In the genomic region with DNA sequence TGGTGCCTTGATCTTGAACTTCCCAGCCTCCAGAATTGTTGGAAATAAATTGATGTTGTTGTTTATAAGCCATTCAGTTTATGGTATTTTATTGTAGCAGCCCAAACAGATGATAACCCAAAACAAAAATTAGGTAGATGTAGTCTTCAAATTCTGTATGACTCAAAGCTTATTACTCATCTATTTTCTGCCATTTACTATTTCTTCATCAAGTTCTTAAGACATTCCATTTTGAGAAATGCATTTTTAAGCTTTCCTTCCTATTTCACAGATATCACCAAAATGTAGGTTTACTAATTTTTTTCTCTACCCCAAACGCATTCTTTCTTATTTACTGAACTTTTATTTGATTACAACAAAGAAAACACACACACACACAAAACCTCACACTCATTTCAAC, we compare ENCODE assay signal across 22 cellular contexts.
"Had no signal": no experiment of that assay in that cellular context is flagged by ENCODE, and none has a peak within 500 bp of the region (broad histone marks: within the 10 kb centered on the region; RNA-seq: fewer than 3 reads in every experiment).

No MANE protein-coding gene starts in this region.

- H3K27me3 ChIP-seq: neutrophil, thyroid gland had no signal

- H3K27ac ChIP-seq: neutrophil, thyroid gland had no signal

- H3K36me3 ChIP-seq: neutrophil, thyroid gland had no signal

- H3K4me1 ChIP-seq: thyroid gland had no signal

- ATAC-seq: activated CD8-positive, alpha-beta T cell treated with anti-CD3 and anti-CD28 coated beads for 36 hours; activated T-helper 17 cell treated with anti-CD3 and anti-CD28 coated beads, Interleukin-2, amount 50 U/mL, for 72 hours; effector memory CD8-positive, alpha-beta T cell; left ventricle myocardium superior; naive thymus-derived CD8-positive, alpha-beta T cell had no signal

- DNase-seq: activated CD4-positive, alpha-beta T cell treated with anti-CD3 and anti-CD28 coated beads for 48 hours; activated CD4-positive, CD25-positive, alpha-beta regulatory T cell; activated CD8-positive, alpha-beta T cell treated with anti-CD3 and anti-CD28 coated beads for 36 hours; activated naive CD4-positive, alpha-beta T cell; activated naive CD8-positive, alpha-beta T cell treated with anti-CD3 and anti-CD28 coated beads, Interleukin-2, amount 10 ng/mL, durations not matched to agents 7 days and 5 days; activated T-cell treated with anti-CD3 and anti-CD28 coated beads, Interleukin-2, amount 50 U/mL, for 1 hour; aorta; effector memory CD8-positive, alpha-beta T cell; immature natural killer cell; left ventricle myocardium superior; naive thymus-derived CD8-positive, alpha-beta T cell; posterior cingulate gyrus; retina; stimulated activated CD4-positive, alpha-beta T cell treated with anti-CD3 and anti-CD28 coated beads, Interleukin-12 subunit alpha, Interleukin-12 subunit beta, amount 100 ng/mL, for 4 hours; stimulated activated CD4-positive, alpha-beta T cell treated with anti-CD3 and anti-CD28 coated beads, Interleukin-1b, Interleukin-23, amount 100 ng/mL, for 48 hours; stimulated activated CD8-positive, alpha-beta memory T cell treated with anti-CD3 and anti-CD28 coated beads, Interleukin-4, amount 100 ng/mL, for 48 hours; stimulated activated naive CD4-positive, alpha-beta T cell; T-helper 1 cell; T-helper 9 cell; thyroid gland had no signal

- H3K4me3 ChIP-seq: thyroid gland had no signal

- H3K9me3 ChIP-seq: neutrophil, thyroid gland had no signal
